Comparison of ENCODE assay signal across 10 cellular contexts in the genomic region with DNA sequence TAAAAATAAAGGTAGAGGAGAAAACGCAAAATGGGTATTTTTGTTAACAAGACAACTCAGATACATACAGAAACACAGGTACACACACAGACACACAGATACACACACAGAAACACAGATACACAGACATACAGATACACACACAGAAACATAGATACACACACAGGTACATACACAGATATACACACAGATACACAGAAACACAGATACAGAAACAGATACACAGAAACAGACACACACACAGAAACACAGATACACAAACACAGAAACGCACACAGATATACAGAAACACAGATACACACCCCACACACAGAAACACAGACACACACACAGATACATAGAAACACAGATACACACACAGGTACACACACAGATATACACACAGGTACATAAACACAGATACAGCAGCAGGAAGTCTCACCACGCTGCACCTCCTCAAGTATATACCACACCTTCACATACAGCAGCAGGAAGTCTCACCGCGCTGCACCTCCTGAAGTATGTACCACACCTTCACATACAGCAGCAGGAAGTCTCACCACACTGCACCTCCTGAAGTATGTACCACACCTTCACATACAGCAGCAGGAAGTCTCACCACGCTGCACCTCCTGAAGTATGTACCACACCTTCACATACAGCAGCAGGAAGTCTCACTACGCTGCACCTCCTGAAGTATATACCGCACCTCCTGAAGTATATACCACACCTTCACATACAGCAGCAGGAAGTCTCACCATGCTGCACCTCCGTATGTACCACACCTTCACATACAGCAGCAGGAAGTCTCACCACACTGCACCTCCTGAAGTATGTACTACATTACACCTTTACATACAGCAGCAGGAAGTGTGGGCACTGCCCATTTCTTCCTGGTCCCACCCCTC.
A peak's percentile ranks its signal among the peaks of the same experiment; 100 is the strongest.
DNase-seq lines count a peak whose midpoint lies in the region; ATAC-seq and TF ChIP-seq lines count a peak whose summit lies in the region.
"Had no signal": no experiment of that assay in that cellular context is flagged by ENCODE, and none has a peak within 500 bp of the region (broad histone marks: within the 10 kb centered on the region; RNA-seq: fewer than 3 reads in every experiment).

No MANE protein-coding gene starts in this region.

- H3K36me3 Mint-ChIP-seq in activated CD4-positive, alpha-beta T cell treated with anti-CD3 and anti-CD28 coated beads for 36 hours (ENCODE audit: low read depth), result peaks cover 62% of the 10 kb centered on the region
- H3K36me3 Mint-ChIP-seq in stimulated activated effector memory CD8-positive, alpha-beta T cell treated with anti-CD3 and anti-CD28 coated beads, Interleukin-12 subunit alpha, Interleukin-12 subunit beta, amount 100 ng/mL, for 72 hours, result peaks cover 14% of the 10 kb centered on the region

- no peaks in the 10 kb centered on the region for H3K27me3 ChIP-seq in Panc1 (ENCODE audit: control insufficient read depth, insufficient read depth, low read length)
- H3K27me3 ChIP-seq in BE2C, result no peaks in the 10 kb centered on the region

- H3K36me3 ChIP-seq in Panc1 (ENCODE audit: control insufficient read depth, insufficient read depth, low read length) (no peaks in the 10 kb centered on the region; the same call in 1 of the 2 replicates), BE2C (peaks cover 18% of the 10 kb centered on the region)

- peaks cover 8% of the 10 kb centered on the region for H3K9me3 Mint-ChIP-seq in activated CD4-positive, alpha-beta T cell treated with anti-CD3 and anti-CD28 coated beads for 36 hours (ENCODE audit: low read depth)
- H3K9me3 Mint-ChIP-seq in stimulated activated effector memory CD8-positive, alpha-beta T cell treated with anti-CD3 and anti-CD28 coated beads, Interleukin-12 subunit alpha, Interleukin-12 subunit beta, amount 100 ng/mL, for 72 hours, result no peaks in the 10 kb centered on the region

- intact Hi-C loops in activated CD4-positive, alpha-beta T cell treated with anti-CD3 and anti-CD28 coated beads for 36 hours (cut with DNase I, micrococcal nuclease), result no loop called here
- intact Hi-C loops in Panc1 (cut with micrococcal nuclease; ENCODE audit: unreplicated experiment), result no loop called here

- TF ChIP-seq CTCF in Panc1 (IDR thresholded peaks at IDR 0.05) (no peak), BE2C (IDR thresholded peaks at IDR 0.05; ENCODE audit: low read depth, low read length) (no peak)

- CTCF ChIA-PET in activated CD4-positive, alpha-beta T cell treated with anti-CD3 and anti-CD28 coated beads for 36 hours (lab: Charles Lee), result no interaction called here
- CTCF ChIA-PET in Panc1 (lab: Charles Lee), result no interaction called here

- H3K4me1 Mint-ChIP-seq in activated CD4-positive, alpha-beta T cell treated with anti-CD3 and anti-CD28 coated beads for 36 hours, result peaks cover 11% of the 10 kb centered on the region
- H3K4me1 Mint-ChIP-seq in stimulated activated effector memory CD8-positive, alpha-beta T cell treated with anti-CD3 and anti-CD28 coated beads, Interleukin-12 subunit alpha, Interleukin-12 subunit beta, amount 100 ng/mL, for 72 hours, result peaks cover 44% of the 10 kb centered on the region

- TSS peak; percentile 54 for BruUV-seq in Panc1 (replicated peaks; lab: Mats Ljungman, UMichigan)

- in situ Hi-C loops in Panc1 (cut with HindIII; ENCODE audit: low pct_unique_long_range_greater_than_20kb, low sequenced_read_pairs), result no loop called here

- no peaks in the 10 kb centered on the region for H3K9me3 ChIP-seq in Panc1 (ENCODE audit: control insufficient read depth, insufficient read depth, low read depth, low read length)
- no peaks in the 10 kb centered on the region for H3K9me3 ChIP-seq in BE2C

- H3K4me3 ChIP-seq in Panc1 (ENCODE audit: low read depth in 2 of 2, low read length in 2 of 2) (no peak overlapping the region), BE2C (ENCODE audit: low read depth, low read length) (no peak overlapping the region)
- H3K4me3 ChIP-seq: skin epidermis had no signal

- peak overlapping the region; percentile 18 for H3K27ac Mint-ChIP-seq in activated CD4-positive, alpha-beta T cell treated with anti-CD3 and anti-CD28 coated beads for 36 hours
- peak overlapping the region; percentile 44 for H3K27ac Mint-ChIP-seq in stimulated activated effector memory CD8-positive, alpha-beta T cell treated with anti-CD3 and anti-CD28 coated beads, Interleukin-12 subunit alpha, Interleukin-12 subunit beta, amount 100 ng/mL, for 72 hours

- H3K4me3 Mint-ChIP-seq in activated CD4-positive, alpha-beta T cell treated with anti-CD3 and anti-CD28 coated beads for 36 hours, result no peak overlapping the region
- H3K4me3 Mint-ChIP-seq in stimulated activated effector memory CD8-positive, alpha-beta T cell treated with anti-CD3 and anti-CD28 coated beads, Interleukin-12 subunit alpha, Interleukin-12 subunit beta, amount 100 ng/mL, for 72 hours, result no peak overlapping the region

- no peak for ATAC-seq in activated CD4-positive, alpha-beta T cell treated with anti-CD3 and anti-CD28 coated beads for 36 hours
- ATAC-seq in Panc1 (no peak), esophagus mucosa (peak; percentile 67)
- no peak for ATAC-seq in stimulated activated effector memory CD8-positive, alpha-beta T cell treated with anti-CD3 and anti-CD28 coated beads, Interleukin-12 subunit alpha, Interleukin-12 subunit beta, amount 100 ng/mL, for 72 hours

- POLR2A ChIA-PET in activated CD4-positive, alpha-beta T cell treated with anti-CD3 and anti-CD28 coated beads for 36 hours (lab: Charles Lee), result no interaction called here
- POLR2A ChIA-PET in Panc1 (lab: Charles Lee), result no interaction called here

- no peaks in the 10 kb centered on the region for H3K4me1 ChIP-seq in Panc1 (ENCODE audit: control insufficient read depth, insufficient read depth, low read length)
- no peaks in the 10 kb centered on the region for H3K4me1 ChIP-seq in BE2C

- H3K27me3 Mint-ChIP-seq in activated CD4-positive, alpha-beta T cell treated with anti-CD3 and anti-CD28 coated beads for 36 hours, result no peaks in the 10 kb centered on the region

- DNase-seq in activated CD4-positive, alpha-beta T cell treated with anti-CD3 and anti-CD28 coated beads for 36 hours, result no peak
- no peak for DNase-seq in activated CD4-positive, alpha-beta T cell treated with anti-CD3 and anti-CD28 coated beads, Interleukin-2, amount 50 U/mL, for 4 hours
- no peak for DNase-seq in Panc1 (ENCODE audit: low read depth, low spot score)
- no peak for DNase-seq in stimulated activated effector memory CD8-positive, alpha-beta T cell treated with anti-CD3 and anti-CD28 coated beads, Interleukin-12 subunit alpha, Interleukin-12 subunit beta, amount 100 ng/mL, for 72 hours (ENCODE audit: low spot score in 2 of 2)
- no peak for DNase-seq in stimulated activated CD4-positive, alpha-beta T cell treated with anti-CD3 and anti-CD28 coated beads, Interleukin-2, amount 100 ng/mL, for 24 hours
- DNase-seq in cerebellar cortex (ENCODE audit: low spot score), result no peak
- no peak for DNase-seq in BE2C
- DNase-seq: stimulated activated CD8-positive, alpha-beta memory T cell treated with anti-CD3 and anti-CD28 coated beads, Interleukin-4, amount 100 ng/mL, for 48 hours had no signal

- no peak overlapping the region for H3K27ac ChIP-seq in Panc1 (ENCODE audit: low read length)
